ENCODE assay signal across 8 cellular contexts in genomic region chr12:3199551-3200031, GRCh38.
DNase-seq lines count a peak whose midpoint lies in the region; ATAC-seq and TF ChIP-seq lines count a peak whose summit lies in the region.

No MANE protein-coding gene starts in this region.

- TF ChIP-seq CTCF in HFFc6 (IDR thresholded peaks at IDR 0.05), result no peak

- H3K27me3 Mint-ChIP-seq in HFFc6 (ENCODE audit: insufficient read depth), result peaks cover 19% of the 10 kb centered on the region
- peaks cover 47% of the 10 kb centered on the region for H3K27me3 Mint-ChIP-seq in activated naive CD8-positive, alpha-beta T cell treated with anti-CD3 and anti-CD28 coated beads, Interleukin-2, amount 10 ng/mL, durations not matched to agents 7 days and 5 days

- H3K4me1 ChIP-seq in iPS DF 6.9 (ENCODE audit: control insufficient read depth, insufficient read depth, low read length), result peaks cover 12% of the 10 kb centered on the region

- peak overlapping the region; percentile 54; the same call in 1 of the 2 replicates for H3K4me3 ChIP-seq in iPS DF 6.9 (ENCODE audit: low read length)

- no peak overlapping the region for H3K27ac ChIP-seq in iPS DF 6.9 (ENCODE audit: low read length)

- peaks cover 11% of the 10 kb centered on the region for H3K4me1 Mint-ChIP-seq in HFFc6 (ENCODE audit: low read depth)
- peaks cover 8% of the 10 kb centered on the region for H3K4me1 Mint-ChIP-seq in activated naive CD8-positive, alpha-beta T cell treated with anti-CD3 and anti-CD28 coated beads, Interleukin-2, amount 10 ng/mL, durations not matched to agents 7 days and 5 days
- peaks cover 14% of the 10 kb centered on the region for H3K4me1 Mint-ChIP-seq in stimulated activated effector memory CD8-positive, alpha-beta T cell treated with anti-CD3 and anti-CD28 coated beads, Interleukin-12 subunit alpha, Interleukin-12 subunit beta, amount 100 ng/mL, for 72 hours

- no peaks in the 10 kb centered on the region for H3K36me3 ChIP-seq in iPS DF 6.9 (ENCODE audit: control insufficient read depth, insufficient read depth, low read length)

- no peaks in the 10 kb centered on the region for H3K36me3 Mint-ChIP-seq in HFFc6 (ENCODE audit: low read depth)
- H3K36me3 Mint-ChIP-seq in activated naive CD8-positive, alpha-beta T cell treated with anti-CD3 and anti-CD28 coated beads, Interleukin-2, amount 10 ng/mL, durations not matched to agents 7 days and 5 days, result no peaks in the 10 kb centered on the region
- H3K36me3 Mint-ChIP-seq in stimulated activated effector memory CD8-positive, alpha-beta T cell treated with anti-CD3 and anti-CD28 coated beads, Interleukin-12 subunit alpha, Interleukin-12 subunit beta, amount 100 ng/mL, for 72 hours, result no peaks in the 10 kb centered on the region

- H3K27me3 ChIP-seq in iPS DF 6.9 (ENCODE audit: control insufficient read depth, insufficient read depth, low read length), result peaks cover 12% of the 10 kb centered on the region; the same call in 1 of the 2 replicates

- DNase-seq in HFFc6 (no peak), iPS DF 6.9 (ENCODE audit: low read depth, low spot score) (no peak), SKM-1 treated with dmso at 0.1 percent for 144 hours (lab: John Stamatoyannopoulos, UW; ENCODE audit: unreplicated experiment) (no peak)
- peak; percentile 35 for DNase-seq in activated naive CD8-positive, alpha-beta T cell treated with anti-CD3 and anti-CD28 coated beads, Interleukin-2, amount 10 ng/mL, durations not matched to agents 7 days and 5 days
- no peak for DNase-seq in stimulated activated effector memory CD8-positive, alpha-beta T cell treated with anti-CD3 and anti-CD28 coated beads, Interleukin-12 subunit alpha, Interleukin-12 subunit beta, amount 100 ng/mL, for 72 hours (ENCODE audit: low spot score in 2 of 2)

- no peaks in the 10 kb centered on the region for H3K9me3 ChIP-seq in iPS DF 6.9 (ENCODE audit: control insufficient read depth, insufficient read depth, low read length)

- ATAC-seq in activated naive CD8-positive, alpha-beta T cell treated with anti-CD3 and anti-CD28 coated beads, Interleukin-2, amount 10 ng/mL, durations not matched to agents 7 days and 5 days (ENCODE audit: low read depth), result no peak
- ATAC-seq in stimulated activated effector memory CD8-positive, alpha-beta T cell treated with anti-CD3 and anti-CD28 coated beads, Interleukin-12 subunit alpha, Interleukin-12 subunit beta, amount 100 ng/mL, for 72 hours, result no peak
- ATAC-seq in HG02763 (IDR thresholded peaks at IDR 0.05; ENCODE audit: unreplicated experiment) (no peak), HG03469 (IDR thresholded peaks at IDR 0.05; ENCODE audit: unreplicated experiment) (no peak), GM19023 (IDR thresholded peaks at IDR 0.05; ENCODE audit: unreplicated experiment) (no peak)

- peak overlapping the region; percentile 89 for H3K4me3 Mint-ChIP-seq in HFFc6
- peak overlapping the region; percentile 56 for H3K4me3 Mint-ChIP-seq in activated naive CD8-positive, alpha-beta T cell treated with anti-CD3 and anti-CD28 coated beads, Interleukin-2, amount 10 ng/mL, durations not matched to agents 7 days and 5 days
- H3K4me3 Mint-ChIP-seq in stimulated activated effector memory CD8-positive, alpha-beta T cell treated with anti-CD3 and anti-CD28 coated beads, Interleukin-12 subunit alpha, Interleukin-12 subunit beta, amount 100 ng/mL, for 72 hours, result peak overlapping the region; percentile 33

- WGBS in iPS DF 6.9 (ENCODE audit: insufficient coverage, insufficient read length), result no CpG with 5 or more reads among the region's 45 CpGs

- H3K27ac Mint-ChIP-seq in HFFc6, result no peak overlapping the region
- no peak overlapping the region for H3K27ac Mint-ChIP-seq in activated naive CD8-positive, alpha-beta T cell treated with anti-CD3 and anti-CD28 coated beads, Interleukin-2, amount 10 ng/mL, durations not matched to agents 7 days and 5 days
- H3K27ac Mint-ChIP-seq in stimulated activated effector memory CD8-positive, alpha-beta T cell treated with anti-CD3 and anti-CD28 coated beads, Interleukin-12 subunit alpha, Interleukin-12 subunit beta, amount 100 ng/mL, for 72 hours, result no peak overlapping the region

- H3K9me3 Mint-ChIP-seq in HFFc6, result no peaks in the 10 kb centered on the region
- no peaks in the 10 kb centered on the region for H3K9me3 Mint-ChIP-seq in activated naive CD8-positive, alpha-beta T cell treated with anti-CD3 and anti-CD28 coated beads, Interleukin-2, amount 10 ng/mL, durations not matched to agents 7 days and 5 days
- no peaks in the 10 kb centered on the region for H3K9me3 Mint-ChIP-seq in stimulated activated effector memory CD8-positive, alpha-beta T cell treated with anti-CD3 and anti-CD28 coated beads, Interleukin-12 subunit alpha, Interleukin-12 subunit beta, amount 100 ng/mL, for 72 hours

- POLR2A ChIA-PET in activated naive CD8-positive, alpha-beta T cell treated with anti-CD3 and anti-CD28 coated beads, Interleukin-2, amount 10 ng/mL, durations not matched to agents 7 days and 5 days (lab: Charles Lee), result interaction anchor here (0.6 kb wide), 1 partner anchor 75 kb away, joined by 4 read pairs; no protein-coding TSS in a partner anchor

Comparison
In these comparisons a context has a peak if more than half of its experiments do, and no peak if none do; other contexts are left out.
1. H3K4me3 Mint-ChIP-seq: peak in every context shown above with its lines; median percentile 89 in HFFc6; 56 in activated naive CD8-positive, alpha-beta T cell treated with anti-CD3 and anti-CD28 coated beads, Interleukin-2, amount 10 ng/mL, durations not matched to agents 7 days and 5 days; 33 in stimulated activated effector memory CD8-positive, alpha-beta T cell treated with anti-CD3 and anti-CD28 coated beads, Interleukin-12 subunit alpha, Interleukin-12 subunit beta, amount 100 ng/mL, for 72 hours.